In genomic region chr1:206489980-206490534, GRCh38 we compare ENCODE assay signal across 8 cellular contexts. TPM values are rescaled to one million over a fixed set of nuclear protein-coding genes. Genes with fewer than 3 reads are reported as not detected.
DNase-seq lines count a peak whose midpoint lies in the region; ATAC-seq and TF ChIP-seq lines count a peak whose summit lies in the region.

No MANE protein-coding gene starts in this region.

- H4K20me1 ChIP-seq in MM.1S (ENCODE audit: insufficient read depth, low read length) (no peaks in the 10 kb centered on the region), SU-DHL-6 (ENCODE audit: low read depth, low read length) (no peaks in the 10 kb centered on the region)

- intact Hi-C loops in Right ventricle myocardium superior (cut with DNase I): loop anchor here (2.0 kb wide), 2 partner anchors 55 to 93 kb away; no protein-coding TSS in a partner anchor

- H3K27me3 ChIP-seq in MM.1S (replicated peaks; ENCODE audit: insufficient read depth, low read length) (no peaks in the 10 kb centered on the region), SU-DHL-6 (ENCODE audit: low read length) (no peaks in the 10 kb centered on the region)

- TF ChIP-seq CTCF in MM.1S (IDR thresholded peaks at IDR 0.05; ENCODE audit: low read length) (peak; percentile 99), SU-DHL-6 (IDR thresholded peaks at IDR 0.05; ENCODE audit: insufficient read depth, low read length, poor library complexity, severe bottlenecking) (peak; percentile 60)

- H3K4me3 ChIP-seq in MM.1S (ENCODE audit: low read length) (no peak overlapping the region), SU-DHL-6 (ENCODE audit: insufficient read depth, low read length, poor library complexity, severe bottlenecking) (no peak overlapping the region)

- H2AFZ ChIP-seq in MM.1S (ENCODE audit: low read length) (no peak overlapping the region), SU-DHL-6 (ENCODE audit: low read depth, low read length, severe bottlenecking) (no peak overlapping the region)

- peaks cover 1% of the 10 kb centered on the region for H3K4me1 Mint-ChIP-seq in activated naive CD8-positive, alpha-beta T cell (ENCODE audit: low read depth)

- H3K36me3 ChIP-seq in MM.1S (replicated peaks; ENCODE audit: insufficient read depth, low read length) (0 out of 2 replicates have a peak, but pooled peaks cover 2% of the 10 kb centered on the region), SU-DHL-6 (ENCODE audit: low read length) (no peaks in the 10 kb centered on the region)

- H3K4me1 ChIP-seq in MM.1S (ENCODE audit: low read length): peaks cover 8% of the 10 kb centered on the region

- H3K79me2 ChIP-seq in MM.1S (ENCODE audit: low read length): no peaks in the 10 kb centered on the region
- no peaks in the 10 kb centered on the region for H3K79me2 ChIP-seq in SU-DHL-6 (ENCODE audit: insufficient read depth, low read length)

- H3K9me3 ChIP-seq in MM.1S (replicated peaks; ENCODE audit: insufficient read depth, low read length) (no peaks in the 10 kb centered on the region), SU-DHL-6 (ENCODE audit: insufficient read depth, low read length) (no peaks in the 10 kb centered on the region)

- H3F3A ChIP-seq in MM.1S (ENCODE audit: insufficient read depth, low read length): peaks cover 1% of the 10 kb centered on the region; the same call in 1 of the 2 replicates
- H3F3A ChIP-seq in SU-DHL-6 (ENCODE audit: insufficient read depth): no peaks in the 10 kb centered on the region

- H3K9me2 ChIP-seq in MM.1S (replicated peaks; ENCODE audit: insufficient read depth, low read length) (no peaks in the 10 kb centered on the region), SU-DHL-6 (replicated peaks; ENCODE audit: insufficient read depth, low read length) (no peaks in the 10 kb centered on the region)

- ATAC-seq in Right ventricle myocardium superior (ENCODE audit: poor library complexity): peak; percentile 93
- no peak for ATAC-seq in HG02884 (IDR thresholded peaks at IDR 0.05; ENCODE audit: unreplicated experiment)

- H3K27ac Mint-ChIP-seq in activated naive CD8-positive, alpha-beta T cell: peak overlapping the region; percentile 22

- H3K27me3 Mint-ChIP-seq in activated naive CD8-positive, alpha-beta T cell: no peaks in the 10 kb centered on the region

- H3K9ac ChIP-seq in MM.1S (ENCODE audit: low read length) (no peak overlapping the region), SU-DHL-6 (ENCODE audit: low read length) (no peak overlapping the region)

- DNase-seq in SIG-M5 treated with dmso at 0.1 percent for 504 hours (lab: John Stamatoyannopoulos, UW; ENCODE audit: unreplicated experiment): peak; percentile 52
- no peak for DNase-seq in SIG-M5 (lab: John Stamatoyannopoulos, UW)
- peak; percentile 76 for DNase-seq in MM.1S
- peak; percentile 84 for DNase-seq in Right ventricle myocardium superior
- peak; percentile 45 for DNase-seq in putamen (ENCODE audit: low spot score)

- no peaks in the 10 kb centered on the region for H3K36me3 Mint-ChIP-seq in activated naive CD8-positive, alpha-beta T cell

- H3K27ac ChIP-seq in MM.1S (ENCODE audit: low read length): no peak overlapping the region
- H3K27ac ChIP-seq in SU-DHL-6 (ENCODE audit: low read depth, low read length): no peak overlapping the region

- H3K4me2 ChIP-seq in MM.1S (ENCODE audit: low read depth, low read length) (no peak overlapping the region), SU-DHL-6 (ENCODE audit: low read depth, low read length, poor library complexity, severe bottlenecking) (no peak overlapping the region)

- H3K9me3 Mint-ChIP-seq in activated naive CD8-positive, alpha-beta T cell (ENCODE audit: low read depth): no peaks in the 10 kb centered on the region

- H3K4me3 Mint-ChIP-seq in activated naive CD8-positive, alpha-beta T cell: no peak overlapping the region

RNA-seq across cellular contexts. Expression of gene RASSF5, which starts 17.3 kb away (rescaled TPM):
- 3.9 TPM for total RNA-seq in Right ventricle myocardium superior

RNA-seq across cellular contexts. Expression of gene IKBKE, which starts 19.8 kb away (rescaled TPM):
- 0.46 TPM for total RNA-seq in Right ventricle myocardium superior
